1 cellular context compared by ENCODE assay signal in the genomic region with DNA sequence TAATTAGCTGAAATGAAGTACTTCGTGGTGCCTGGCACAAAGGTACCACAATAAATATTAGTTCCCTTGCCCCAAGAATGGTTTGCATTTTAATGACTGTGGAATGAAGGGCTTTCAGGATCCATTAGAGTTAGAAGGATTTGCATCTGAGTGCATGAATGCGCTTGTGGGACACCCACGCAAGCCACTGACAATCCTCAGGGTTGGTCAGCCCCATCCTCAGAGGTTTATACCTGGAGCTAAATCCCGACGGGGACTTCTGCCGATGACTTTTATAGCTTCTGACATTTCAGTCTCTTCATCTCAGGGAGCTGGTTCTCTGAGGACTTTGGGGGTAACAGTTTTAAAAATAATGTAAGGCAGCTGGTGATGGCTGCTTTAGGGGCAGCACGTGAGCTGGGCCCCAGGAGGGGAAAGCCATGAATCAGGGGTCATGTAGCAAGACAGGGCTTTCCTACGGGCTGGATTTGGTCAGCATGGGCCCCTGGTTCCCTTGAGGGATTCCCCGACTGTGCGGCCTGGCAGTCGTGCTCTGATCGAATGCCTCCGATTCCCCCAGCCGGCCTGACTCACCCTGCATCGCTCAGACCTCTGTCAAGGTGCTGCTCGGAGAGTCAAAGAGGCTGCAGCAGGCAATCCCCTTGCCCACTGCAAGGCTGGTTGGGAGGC.
TF ChIP-seq lines count a peak whose summit lies in the region.

No MANE protein-coding gene starts in this region.

TF ChIP-seq in GM23338, 12 proteins besides CTCF, POLR2A, EP300 and RAD21 (continued from another document):
- TF ChIP-seq, protein P1, sequence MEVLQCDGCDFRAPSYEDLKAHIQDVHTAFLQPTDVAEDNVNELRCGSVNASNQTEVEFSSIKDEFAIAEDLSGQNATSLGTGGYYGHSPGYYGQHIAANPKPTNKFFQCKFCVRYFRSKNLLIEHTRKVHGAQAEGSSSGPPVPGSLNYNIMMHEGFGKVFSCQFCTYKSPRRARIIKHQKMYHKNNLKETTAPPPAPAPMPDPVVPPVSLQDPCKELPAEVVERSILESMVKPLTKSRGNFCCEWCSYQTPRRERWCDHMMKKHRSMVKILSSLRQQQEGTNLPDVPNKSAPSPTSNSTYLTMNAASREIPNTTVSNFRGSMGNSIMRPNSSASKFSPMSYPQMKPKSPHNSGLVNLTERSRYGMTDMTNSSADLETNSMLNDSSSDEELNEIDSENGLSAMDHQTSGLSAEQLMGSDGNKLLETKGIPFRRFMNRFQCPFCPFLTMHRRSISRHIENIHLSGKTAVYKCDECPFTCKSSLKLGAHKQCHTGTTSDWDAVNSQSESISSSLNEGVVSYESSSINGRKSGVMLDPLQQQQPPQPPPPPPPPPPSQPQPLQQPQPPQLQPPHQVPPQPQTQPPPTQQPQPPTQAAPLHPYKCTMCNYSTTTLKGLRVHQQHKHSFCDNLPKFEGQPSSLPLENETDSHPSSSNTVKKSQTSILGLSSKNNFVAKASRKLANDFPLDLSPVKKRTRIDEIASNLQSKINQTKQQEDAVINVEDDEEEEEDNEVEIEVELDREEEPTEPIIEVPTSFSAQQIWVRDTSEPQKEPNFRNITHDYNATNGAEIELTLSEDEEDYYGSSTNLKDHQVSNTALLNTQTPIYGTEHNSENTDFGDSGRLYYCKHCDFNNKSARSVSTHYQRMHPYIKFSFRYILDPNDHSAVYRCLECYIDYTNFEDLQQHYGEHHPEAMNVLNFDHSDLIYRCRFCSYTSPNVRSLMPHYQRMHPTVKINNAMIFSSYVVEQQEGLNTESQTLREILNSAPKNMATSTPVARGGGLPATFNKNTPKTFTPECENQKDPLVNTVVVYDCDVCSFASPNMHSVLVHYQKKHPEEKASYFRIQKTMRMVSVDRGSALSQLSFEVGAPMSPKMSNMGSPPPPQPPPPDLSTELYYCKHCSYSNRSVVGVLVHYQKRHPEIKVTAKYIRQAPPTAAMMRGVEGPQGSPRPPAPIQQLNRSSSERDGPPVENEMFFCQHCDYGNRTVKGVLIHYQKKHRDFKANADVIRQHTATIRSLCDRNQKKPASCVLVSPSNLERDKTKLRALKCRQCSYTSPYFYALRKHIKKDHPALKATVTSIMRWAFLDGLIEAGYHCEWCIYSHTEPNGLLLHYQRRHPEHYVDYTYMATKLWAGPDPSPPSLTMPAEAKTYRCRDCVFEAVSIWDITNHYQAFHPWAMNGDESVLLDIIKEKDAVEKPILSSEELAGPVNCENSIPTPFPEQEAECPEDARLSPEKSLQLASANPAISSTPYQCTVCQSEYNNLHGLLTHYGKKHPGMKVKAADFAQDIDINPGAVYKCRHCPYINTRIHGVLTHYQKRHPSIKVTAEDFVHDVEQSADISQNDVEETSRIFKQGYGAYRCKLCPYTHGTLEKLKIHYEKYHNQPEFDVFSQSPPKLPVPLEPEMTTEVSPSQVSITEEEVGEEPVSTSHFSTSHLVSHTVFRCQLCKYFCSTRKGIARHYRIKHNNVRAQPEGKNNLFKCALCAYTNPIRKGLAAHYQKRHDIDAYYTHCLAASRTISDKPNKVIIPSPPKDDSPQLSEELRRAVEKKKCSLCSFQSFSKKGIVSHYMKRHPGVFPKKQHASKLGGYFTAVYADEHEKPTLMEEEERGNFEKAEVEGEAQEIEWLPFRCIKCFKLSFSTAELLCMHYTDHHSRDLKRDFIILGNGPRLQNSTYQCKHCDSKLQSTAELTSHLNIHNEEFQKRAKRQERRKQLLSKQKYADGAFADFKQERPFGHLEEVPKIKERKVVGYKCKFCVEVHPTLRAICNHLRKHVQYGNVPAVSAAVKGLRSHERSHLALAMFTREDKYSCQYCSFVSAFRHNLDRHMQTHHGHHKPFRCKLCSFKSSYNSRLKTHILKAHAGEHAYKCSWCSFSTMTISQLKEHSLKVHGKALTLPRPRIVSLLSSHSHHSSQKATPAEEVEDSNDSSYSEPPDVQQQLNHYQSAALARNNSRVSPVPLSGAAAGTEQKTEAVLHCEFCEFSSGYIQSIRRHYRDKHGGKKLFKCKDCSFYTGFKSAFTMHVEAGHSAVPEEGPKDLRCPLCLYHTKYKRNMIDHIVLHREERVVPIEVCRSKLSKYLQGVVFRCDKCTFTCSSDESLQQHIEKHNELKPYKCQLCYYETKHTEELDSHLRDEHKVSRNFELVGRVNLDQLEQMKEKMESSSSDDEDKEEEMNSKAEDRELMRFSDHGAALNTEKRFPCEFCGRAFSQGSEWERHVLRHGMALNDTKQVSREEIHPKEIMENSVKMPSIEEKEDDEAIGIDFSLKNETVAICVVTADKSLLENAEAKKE (CRISPR knock-in tag; IDR thresholded peaks at IDR 0.05): no peak
- TF ChIP-seq, protein P2, sequence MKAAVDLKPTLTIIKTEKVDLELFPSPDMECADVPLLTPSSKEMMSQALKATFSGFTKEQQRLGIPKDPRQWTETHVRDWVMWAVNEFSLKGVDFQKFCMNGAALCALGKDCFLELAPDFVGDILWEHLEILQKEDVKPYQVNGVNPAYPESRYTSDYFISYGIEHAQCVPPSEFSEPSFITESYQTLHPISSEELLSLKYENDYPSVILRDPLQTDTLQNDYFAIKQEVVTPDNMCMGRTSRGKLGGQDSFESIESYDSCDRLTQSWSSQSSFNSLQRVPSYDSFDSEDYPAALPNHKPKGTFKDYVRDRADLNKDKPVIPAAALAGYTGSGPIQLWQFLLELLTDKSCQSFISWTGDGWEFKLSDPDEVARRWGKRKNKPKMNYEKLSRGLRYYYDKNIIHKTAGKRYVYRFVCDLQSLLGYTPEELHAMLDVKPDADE (IDR thresholded peaks at IDR 0.05): no peak
- TF ChIP-seq JUNB (IDR thresholded peaks at IDR 0.05; ENCODE audit: unreplicated experiment): no peak
- no peak for TF ChIP-seq STAT1 (IDR thresholded peaks at IDR 0.05; ENCODE audit: unreplicated experiment)
- TF ChIP-seq NANOG (IDR thresholded peaks at IDR 0.05; ENCODE audit: borderline replicate concordance): no peak
- no peak for TF ChIP-seq EZH2phosphoT487 (IDR thresholded peaks at IDR 0.05; ENCODE audit: unreplicated experiment)
- TF ChIP-seq POLR2AphosphoS5 (IDR thresholded peaks at IDR 0.05; ENCODE audit: low read depth): no peak
- no peak for TF ChIP-seq CREB1 (CRISPR knock-in tag; IDR thresholded peaks at IDR 0.05; ENCODE audit: low read depth)
